8 cellular contexts compared by ENCODE assay signal in genomic region chr4:86977621-86978184, GRCh38. TPM values are rescaled to one million over a fixed set of nuclear protein-coding genes. Genes with fewer than 3 reads are reported as not detected.
DNase-seq lines count a peak whose midpoint lies in the region; ATAC-seq and TF ChIP-seq lines count a peak whose summit lies in the region.

No MANE protein-coding gene starts in this region.

- no peak overlapping the region for H2AFZ ChIP-seq in mammary epithelial cell (ENCODE audit: low read depth, low read length)

- H3K9me3 ChIP-seq in mammary epithelial cell (replicated peaks; ENCODE audit: insufficient read depth, low read length) = no peaks in the 10 kb centered on the region
- no peaks in the 10 kb centered on the region for H3K9me3 ChIP-seq in effector memory CD4-positive, alpha-beta T cell (ENCODE audit: control insufficient read depth, low read length)

- CTCF ChIA-PET in mammary epithelial cell (lab: Charles Lee; ENCODE audit: low non-redundant PET) = interaction anchor here (0.6 kb wide), 1 partner anchor 54 kb away, joined by 4 read pairs; no protein-coding TSS in a partner anchor

- H3K27ac ChIP-seq in mammary epithelial cell (ENCODE audit: insufficient read depth, low read depth, low read length) = peak overlapping the region; percentile 99
- H3K27ac ChIP-seq in effector memory CD4-positive, alpha-beta T cell (ENCODE audit: insufficient read depth, low read length, poor library complexity, severe bottlenecking) = no peak overlapping the region

- 0% methylated on average over 5 of the region's 5 CpGs for WGBS in mammary epithelial cell (ENCODE audit: low coverage, missing lambda C conversion rate)

- peak overlapping the region; percentile 12; the same call in 1 of the 2 replicates for H3K4me3 Mint-ChIP-seq in HFFc6
- no peak overlapping the region for H3K4me3 Mint-ChIP-seq in glutamatergic neuron (ENCODE audit: unreplicated experiment)

- no TSS peak for BruUV-seq in mammary epithelial cell (replicated peaks; lab: Mats Ljungman, UMichigan)

- in situ Hi-C loops in mammary epithelial cell (cut with MboI; ENCODE audit: low sequenced_read_pairs in 2 of 2) = no loop called here

- H3K4me3 ChIP-seq in mammary epithelial cell (replicated peaks in 1 of 3; ENCODE audit: insufficient read depth in 1 of 3, low read depth in 2 of 3, low read length in 3 of 3) = peak overlapping the region in 1 of 3 experiments; percentile 13
- no peak overlapping the region for H3K4me3 ChIP-seq in skeletal muscle cell (ENCODE audit: low read depth, low read length)
- no peak overlapping the region for H3K4me3 ChIP-seq in effector memory CD4-positive, alpha-beta T cell (ENCODE audit: insufficient read depth, low read depth, low read length, poor library complexity, severe bottlenecking)

- H3K36me3 Mint-ChIP-seq in HFFc6 (ENCODE audit: low read depth) (peaks cover 7% of the 10 kb centered on the region), glutamatergic neuron (ENCODE audit: unreplicated experiment) (no peaks in the 10 kb centered on the region)

- H3K27ac Mint-ChIP-seq in HFFc6 = peak overlapping the region; percentile 70
- no peak overlapping the region for H3K27ac Mint-ChIP-seq in glutamatergic neuron (ENCODE audit: unreplicated experiment)

- H3K9me3 Mint-ChIP-seq in HFFc6 (no peaks in the 10 kb centered on the region), glutamatergic neuron (ENCODE audit: unreplicated experiment) (no peaks in the 10 kb centered on the region)

- peak overlapping the region; percentile 84 for H3K9ac ChIP-seq in mammary epithelial cell (ENCODE audit: insufficient read depth, low read length)

- ATAC-seq in Right ventricle myocardium superior (ENCODE audit: poor library complexity) = peak; percentile 16
- no peak for ATAC-seq in Right ventricle myocardium inferior

- peak overlapping the region; percentile 78 for H3K4me2 ChIP-seq in mammary epithelial cell (ENCODE audit: insufficient read depth, low read depth, low read length)

- H3K4me1 ChIP-seq in mammary epithelial cell (ENCODE audit: insufficient read depth, low read length) = peaks cover 22% of the 10 kb centered on the region
- peaks cover 27% of the 10 kb centered on the region for H3K4me1 ChIP-seq in effector memory CD4-positive, alpha-beta T cell (ENCODE audit: control insufficient read depth, insufficient read depth, low read length, poor library complexity, severe bottlenecking)

- no peaks in the 10 kb centered on the region for H4K20me1 ChIP-seq in mammary epithelial cell (ENCODE audit: insufficient read depth, low read length)

- no peak for TF ChIP-seq CTCF in HFFc6 (IDR thresholded peaks at IDR 0.05)
- TF ChIP-seq CTCF in mammary epithelial cell (conservative IDR thresholded peaks at IDR 0.05 in 1 of 2, IDR thresholded peaks at IDR 0.05 in 1 of 2; ENCODE audit: extremely low read depth in 1 of 2, insufficient read depth in 1 of 2, low read depth in 1 of 2, low read length in 2 of 2) = no peak
- TF ChIP-seq CTCF in glutamatergic neuron (IDR thresholded peaks at IDR 0.05; ENCODE audit: partially characterized antibody, unreplicated experiment) = no peak

- H3K27me3 ChIP-seq in mammary epithelial cell (ENCODE audit: insufficient read depth, low read length) = no peaks in the 10 kb centered on the region
- no peaks in the 10 kb centered on the region for H3K27me3 ChIP-seq in effector memory CD4-positive, alpha-beta T cell (replicated peaks; ENCODE audit: control insufficient read depth, insufficient read depth, low read length, poor library complexity, severe bottlenecking)

- peaks cover 56% of the 10 kb centered on the region for H3K79me2 ChIP-seq in mammary epithelial cell (ENCODE audit: insufficient read depth, low read length)

- H3K4me1 Mint-ChIP-seq in HFFc6 (ENCODE audit: low read depth) (peaks cover 38% of the 10 kb centered on the region), glutamatergic neuron (ENCODE audit: low read depth, unreplicated experiment) (no peaks in the 10 kb centered on the region)

- dilution Hi-C loops in mammary epithelial cell (cut with HindIII; ENCODE audit: low sequenced_read_pairs) = no loop called here

- DNase-seq in Right ventricle myocardium superior (no peak), Right ventricle myocardium inferior (ENCODE audit: missing footprints) (no peak), HFFc6 (peak; percentile 78), NAMALWA (ENCODE audit: low spot score) (peak; percentile 35), mammary epithelial cell (peak; percentile 99), skeletal muscle cell (ENCODE audit: low read depth) (peak; percentile 71), glutamatergic neuron (no peak)
- no peak for DNase-seq in effector memory CD4-positive, alpha-beta T cell

- no peaks in the 10 kb centered on the region for H3K27me3 Mint-ChIP-seq in HFFc6 (ENCODE audit: insufficient read depth)
- H3K27me3 Mint-ChIP-seq in glutamatergic neuron (ENCODE audit: unreplicated experiment) = peaks cover 2% of the 10 kb centered on the region

- intact Hi-C loops in Right ventricle myocardium superior (cut with DNase I) (no loop called here), Right ventricle myocardium inferior (cut with DNase I) (no loop called here), mammary epithelial cell (cut with micrococcal nuclease) (loop anchor here (1.0 to 2.0 kb wide), 3 partner anchors 29 to 55 kb away; partner anchors contain the start of gene AFF1)

- H3K36me3 ChIP-seq in mammary epithelial cell (ENCODE audit: insufficient read depth, low read length) = peaks cover 2% of the 10 kb centered on the region
- no peaks in the 10 kb centered on the region for H3K36me3 ChIP-seq in effector memory CD4-positive, alpha-beta T cell (ENCODE audit: control insufficient read depth, insufficient read depth, low read length)

RNA-seq across cellular contexts. Expression of gene AFF1, which starts 42.9 kb away (rescaled TPM):
- total RNA-seq in Right ventricle myocardium superior (60.5 TPM), Right ventricle myocardium inferior (73.3 TPM), mammary epithelial cell (10 to 100 TPM; 24.8 to 48.3 TPM), glutamatergic neuron (ENCODE audit: unreplicated experiment) (42.5 TPM)
- total RNA-seq in HFFc6 (2021; fragmentation: NEBNext Ultra II Directional; extraction: Animal tissue kit (Norgen Biotek cat#: 25700)) = 10 to 100 TPM; 28.3 to 43.6 (median 32.8) TPM
- polyA plus RNA-seq in mammary epithelial cell = 19.8 TPM
- 83.2 TPM for polyA minus RNA-seq in mammary epithelial cell

Comparison
In these comparisons a context has a peak if more than half of its experiments do, and no peak if none do; other contexts are left out.
1. DNase-seq: peak in HFFc6 (single experiment), NAMALWA (single experiment), mammary epithelial cell (single experiment) and skeletal muscle cell (single experiment); none in Right ventricle myocardium superior (single experiment), Right ventricle myocardium inferior (single experiment), glutamatergic neuron (single experiment) and effector memory CD4-positive, alpha-beta T cell (0 of 3).